Comparison of ENCODE assay signal across 20 cellular contexts in genomic region chr3:134466366-134466765, GRCh38.
"Had no signal": no experiment of that assay in that cellular context is flagged by ENCODE, and none has a peak within 500 bp of the region (broad histone marks: within the 10 kb centered on the region; RNA-seq: fewer than 3 reads in every experiment).

No MANE protein-coding gene starts in this region.

- H3K4me1 ChIP-seq: prostate gland had no signal

- ATAC-seq: effector memory CD8-positive, alpha-beta T cell; left lobe of liver; naive thymus-derived CD8-positive, alpha-beta T cell; right cardiac atrium; stimulated activated naive B cell treated with anti-CD40 and anti-IgM and Interleukin-4, amounts not matched to agents 10 μg/mL and 1 μg/mL and 100 μg/mL, for 72 hours had no signal

- H3K9me3 Mint-ChIP-seq: effector memory CD8-positive, alpha-beta T cell; immature natural killer cell; naive thymus-derived CD8-positive, alpha-beta T cell; stimulated activated naive B cell treated with anti-CD40 and anti-IgM and Interleukin-4, amounts not matched to agents 10 μg/mL and 1 μg/mL and 100 μg/mL, for 72 hours; stimulated activated naive CD8-positive, alpha-beta T cell treated with anti-CD3 and anti-CD28 coated beads, Interleukin-15, Interleukin-2, amounts not matched to agents 100 ng/mL and 50 ng/mL, for 24 hours had no signal

- H3K4me3 ChIP-seq: esophagus squamous epithelium, prostate gland, sigmoid colon, thyroid gland, vagina had no signal

- H3K9me3 ChIP-seq: esophagus squamous epithelium, prostate gland, sigmoid colon, thyroid gland, vagina had no signal

- H3K4me1 Mint-ChIP-seq: immature natural killer cell; naive thymus-derived CD8-positive, alpha-beta T cell; stimulated activated naive B cell treated with anti-CD40 and anti-IgM and Interleukin-4, amounts not matched to agents 10 μg/mL and 1 μg/mL and 100 μg/mL, for 72 hours had no signal

- H3K4me3 Mint-ChIP-seq: effector memory CD8-positive, alpha-beta T cell; immature natural killer cell; naive thymus-derived CD8-positive, alpha-beta T cell; stimulated activated naive B cell treated with anti-CD40 and anti-IgM and Interleukin-4, amounts not matched to agents 10 μg/mL and 1 μg/mL and 100 μg/mL, for 72 hours; stimulated activated naive CD8-positive, alpha-beta T cell treated with anti-CD3 and anti-CD28 coated beads, Interleukin-15, Interleukin-2, amounts not matched to agents 100 ng/mL and 50 ng/mL, for 24 hours had no signal

- H3K27ac ChIP-seq: prostate gland, thyroid gland, vagina had no signal

- H3K36me3 Mint-ChIP-seq: naive thymus-derived CD8-positive, alpha-beta T cell had no signal

- H3K27me3 ChIP-seq: esophagus squamous epithelium, sigmoid colon, thyroid gland, vagina had no signal

- H3K36me3 ChIP-seq: esophagus squamous epithelium, prostate gland, sigmoid colon, thyroid gland, vagina had no signal

- DNase-seq: cortex of kidney; effector memory CD8-positive, alpha-beta T cell; erythroblast; esophagus squamous epithelium; hypothalamus; immature natural killer cell; islet precursor cell; kidney glomerular epithelial cell; mesenchymal stem cell; midbrain; naive thymus-derived CD8-positive, alpha-beta T cell; right cardiac atrium; sigmoid colon; stimulated activated naive B cell treated with anti-CD40 and anti-IgM and Interleukin-4, amounts not matched to agents 10 μg/mL and 1 μg/mL and 100 μg/mL, for 72 hours; thyroid gland; trophoblast cell had no signal

- H3K27ac Mint-ChIP-seq: effector memory CD8-positive, alpha-beta T cell; immature natural killer cell; naive thymus-derived CD8-positive, alpha-beta T cell; stimulated activated naive B cell treated with anti-CD40 and anti-IgM and Interleukin-4, amounts not matched to agents 10 μg/mL and 1 μg/mL and 100 μg/mL, for 72 hours; stimulated activated naive CD8-positive, alpha-beta T cell treated with anti-CD3 and anti-CD28 coated beads, Interleukin-15, Interleukin-2, amounts not matched to agents 100 ng/mL and 50 ng/mL, for 24 hours had no signal
